ENCODE assay signal across 25 cellular contexts in the genomic region with DNA sequence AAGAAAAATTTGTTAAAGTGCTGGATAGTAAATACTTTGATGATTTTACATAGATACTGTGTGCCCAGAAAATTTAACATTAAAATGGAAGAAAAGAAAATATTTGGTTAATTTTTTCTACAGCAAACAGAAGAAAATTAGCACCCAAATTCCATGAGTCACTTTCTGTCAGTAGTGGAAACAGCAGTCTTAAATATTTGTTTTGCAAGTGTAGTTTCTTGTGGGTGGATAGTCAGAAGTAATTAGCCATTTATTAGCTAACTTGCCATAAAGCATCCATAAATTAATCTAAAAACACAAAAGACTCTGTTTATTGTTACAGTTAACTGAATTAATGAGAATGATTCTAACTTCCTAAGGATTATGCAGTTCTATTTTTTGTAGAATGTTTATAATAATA. TPM values are rescaled to one million over a fixed set of nuclear protein-coding genes. Genes with fewer than 3 reads are reported as not detected.
"Had no signal": no experiment of that assay in that cellular context is flagged by ENCODE, and none has a peak within 500 bp of the region (broad histone marks: within the 10 kb centered on the region; RNA-seq: fewer than 3 reads in every experiment).

No MANE protein-coding gene starts in this region.

- H3K4me1 ChIP-seq: pancreas, prostate gland, right lobe of liver, sigmoid colon, stomach, thyroid gland, tibial nerve, upper lobe of left lung, vagina had no signal

- ATAC-seq: naive thymus-derived CD8-positive, alpha-beta T cell; natural killer cell treated with Interleukin-12 subunit alpha and Interleukin-12 subunit beta and Interleukin-15 and Interleukin-18, amount 100 ng/mL, for 72 hours; pancreas; right cardiac atrium; right lobe of liver; stimulated activated naive B cell treated with anti-CD40 and anti-IgM and Interleukin-4, amounts not matched to agents 10 μg/mL and 1 μg/mL and 100 μg/mL, for 72 hours had no signal

- H3K4me3 ChIP-seq: pancreas, prostate gland, right lobe of liver, sigmoid colon, stomach, thoracic aorta, thyroid gland, tibial nerve, upper lobe of left lung, vagina had no signal

- FAIRE-seq: pancreas, small intestine, urothelium cell line had no signal

- H3K27ac ChIP-seq: neutrophil, pancreas, prostate gland, right lobe of liver, sigmoid colon, stomach, thoracic aorta, thyroid gland, tibial nerve, upper lobe of left lung, vagina had no signal

- H3K27me3 ChIP-seq: pancreas, right lobe of liver, sigmoid colon, stomach, thyroid gland, tibial nerve, upper lobe of left lung, vagina had no signal

- DNase-seq: naive thymus-derived CD8-positive, alpha-beta T cell; nephron progenitor cell; nucleus accumbens; pancreas; right cardiac atrium; right lobe of liver; sigmoid colon; small intestine; stimulated activated CD4-positive, alpha-beta T cell treated with anti-CD3 and anti-CD28 coated beads, Interleukin-1b, Interleukin-23, amount 100 ng/mL, for 48 hours; stimulated activated CD4-positive, alpha-beta T cell treated with anti-CD3 and anti-CD28 coated beads, Interleukin-4, amount 100 ng/mL, for 1 hour; stimulated activated CD4-positive, alpha-beta T cell treated with anti-CD3 and anti-CD28 coated beads, Interleukin-4, amount 100 ng/mL, for 4 hours; stimulated activated CD8-positive, alpha-beta memory T cell treated with anti-CD3 and anti-CD28 coated beads, Interleukin-4, amount 100 ng/mL, for 48 hours; stimulated activated naive B cell treated with anti-CD40 and anti-IgM and Interleukin-4, amounts not matched to agents 10 μg/mL and 1 μg/mL and 100 μg/mL, for 72 hours; stimulated activated naive CD4-positive, alpha-beta T cell treated with Interleukin-2 at 50 U/mL for 16 hours; stomach; thyroid gland; trophoblast cell; upper lobe of left lung had no signal

- H3K9me3 ChIP-seq: neutrophil, pancreas, prostate gland, right lobe of liver, sigmoid colon, stomach, thoracic aorta, thyroid gland, tibial nerve, upper lobe of left lung, vagina had no signal

- H3K36me3 ChIP-seq: neutrophil, pancreas, prostate gland, right lobe of liver, sigmoid colon, stomach, thoracic aorta, thyroid gland, tibial nerve, upper lobe of left lung, vagina had no signal

RNA-seq across cellular contexts. Expression of gene CCDC110, which starts 36.1 kb away (rescaled TPM):
- total RNA-seq: natural killer cell treated with Interleukin-12 subunit alpha and Interleukin-12 subunit beta and Interleukin-15 and Interleukin-18, amount 100 ng/mL, for 72 hours had no signal
